8 cellular contexts compared by ENCODE assay signal in the genomic region with DNA sequence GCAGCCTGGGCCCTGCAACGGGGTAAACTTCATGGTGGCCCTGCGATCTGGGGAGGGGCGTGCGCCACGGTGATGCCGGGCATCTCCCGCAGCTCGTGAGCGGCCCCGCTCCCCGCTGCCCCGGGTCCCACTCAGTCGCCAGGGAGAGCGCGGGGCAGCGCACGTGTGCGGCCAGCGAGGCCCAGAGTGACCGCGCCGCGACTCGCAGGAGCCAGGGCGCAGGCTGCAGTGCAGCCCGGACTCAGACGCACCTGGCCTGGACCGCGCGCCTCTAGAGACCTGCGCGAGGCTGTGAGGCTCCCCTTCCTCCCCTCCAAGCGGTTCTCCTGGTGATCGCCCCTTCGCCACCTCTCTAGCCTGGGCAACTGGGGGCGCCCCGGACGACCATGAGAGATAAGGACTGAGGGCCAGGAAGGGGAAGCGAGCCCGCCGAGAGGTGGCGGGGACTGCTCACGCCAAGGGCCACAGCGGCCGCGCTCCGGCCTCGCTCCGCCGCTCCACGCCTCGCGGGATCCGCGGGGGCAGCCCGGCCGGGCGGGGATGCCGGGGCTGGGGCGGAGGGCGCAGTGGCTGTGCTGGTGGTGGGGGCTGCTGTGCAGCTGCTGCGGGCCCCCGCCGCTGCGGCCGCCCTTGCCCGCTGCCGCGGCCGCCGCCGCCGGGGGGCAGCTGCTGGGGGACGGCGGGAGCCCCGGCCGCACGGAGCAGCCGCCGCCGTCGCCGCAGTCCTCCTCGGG.
DNase-seq lines count a peak whose midpoint lies in the region; ATAC-seq and TF ChIP-seq lines count a peak whose summit lies in the region.

No MANE protein-coding gene starts in this region.

- TF ChIP-seq CTCF in DOHH2 (IDR thresholded peaks at IDR 0.05; ENCODE audit: low read depth, low read length, poor library complexity, severe bottlenecking): no peak

- H3K36me3 ChIP-seq in DOHH2 (ENCODE audit: control insufficient read depth, low read length) (no peaks in the 10 kb centered on the region), duodenal mucosa (ENCODE audit: control insufficient read depth in 1 of 2, insufficient read depth in 2 of 2, low read length in 2 of 2) (no peaks in the 10 kb centered on the region), mucosa of rectum (ENCODE audit: control insufficient read depth in 2 of 2, insufficient read depth in 2 of 2, low read length in 2 of 2) (no peaks in the 10 kb centered on the region)

- H3K4me2 ChIP-seq in DOHH2 (ENCODE audit: low read length): peak overlapping the region; percentile 65

- H3K4me1 ChIP-seq in DOHH2 (ENCODE audit: control insufficient read depth, low read length): peaks cover 15% of the 10 kb centered on the region; the same call in 1 of the 2 replicates
- H3K4me1 ChIP-seq in duodenal mucosa (ENCODE audit: control insufficient read depth in 1 of 2, insufficient read depth in 2 of 2, low read length in 2 of 2): peaks cover 0 to 22% of the 10 kb centered on the region in 2 donors
- H3K4me1 ChIP-seq in mucosa of rectum (ENCODE audit: control insufficient read depth in 2 of 2, insufficient read depth in 2 of 2, low read length in 2 of 2): peaks cover 15 to 18% of the 10 kb centered on the region in 2 donors

- no peaks in the 10 kb centered on the region for H4K20me1 ChIP-seq in DOHH2 (ENCODE audit: control insufficient read depth, insufficient read depth, low read depth, low read length)

- H3K27ac ChIP-seq in DOHH2 (ENCODE audit: low read depth, low read length): no peak overlapping the region
- no peak overlapping the region for H3K27ac ChIP-seq in duodenal mucosa (ENCODE audit: low read depth, low read length)
- H3K27ac ChIP-seq in mucosa of rectum (ENCODE audit: low read depth in 2 of 2, low read length in 2 of 2): no peak overlapping the region

- no peaks in the 10 kb centered on the region for H3K79me2 ChIP-seq in DOHH2 (ENCODE audit: control insufficient read depth, low read length)

- peak; percentile 23 for ATAC-seq in GM21515 (IDR thresholded peaks at IDR 0.05; ENCODE audit: unreplicated experiment)

- peak; percentile 18 for DNase-seq in NCI-H526 treated with DMSO at 0.1 percent for 48 hours (lab: John Stamatoyannopoulos, UW)
- DNase-seq in NCI-H128 (lab: John Stamatoyannopoulos, UW; ENCODE audit: unreplicated experiment): no peak
- DNase-seq in cortex of kidney (lab: John Stamatoyannopoulos, UW): no peak
- DNase-seq in putamen (ENCODE audit: low spot score): no peak

- H3F3A ChIP-seq in DOHH2 (ENCODE audit: control insufficient read depth, insufficient read depth): no peaks in the 10 kb centered on the region

- H3K27me3 ChIP-seq in DOHH2 (ENCODE audit: control insufficient read depth, low read length): peaks cover 76% of the 10 kb centered on the region
- peaks cover 54 to 69% of the 10 kb centered on the region in 2 donors for H3K27me3 ChIP-seq in duodenal mucosa (ENCODE audit: control insufficient read depth in 1 of 2, insufficient read depth in 2 of 2, low read length in 2 of 2)
- peaks cover 45 to 65% of the 10 kb centered on the region in 2 donors for H3K27me3 ChIP-seq in mucosa of rectum (ENCODE audit: control insufficient read depth in 2 of 2, insufficient read depth in 2 of 2, low read length in 2 of 2)

- H3K9ac ChIP-seq in duodenal mucosa (ENCODE audit: low read depth in 1 of 2, low read length in 2 of 2) (no peak overlapping the region), mucosa of rectum (ENCODE audit: low read depth in 1 of 2, low read length in 2 of 2) (peak overlapping the region in 1 of 2 donors; percentile 36)

- H3K9me3 ChIP-seq in DOHH2 (ENCODE audit: control insufficient read depth, insufficient read depth, low read length) (no peaks in the 10 kb centered on the region), duodenal mucosa (ENCODE audit: control insufficient read depth in 1 of 2, low read length in 2 of 2) (no peaks in the 10 kb centered on the region), mucosa of rectum (ENCODE audit: control insufficient read depth in 2 of 2, low read length in 2 of 2) (no peaks in the 10 kb centered on the region)

- H3K4me3 ChIP-seq in DOHH2 (ENCODE audit: low read length) (peak overlapping the region; percentile 58), duodenal mucosa (ENCODE audit: low read depth in 1 of 2, low read length in 2 of 2) (peak overlapping the region; percentile 66 to 69), mucosa of rectum (ENCODE audit: low read length in 2 of 2) (peak overlapping the region; percentile 67 to 68)

- H3K9me2 ChIP-seq in DOHH2 (replicated peaks; ENCODE audit: control insufficient read depth, low read length): no peaks in the 10 kb centered on the region
